Comparison of ENCODE assay signal across 1 cellular context in the genomic region with DNA sequence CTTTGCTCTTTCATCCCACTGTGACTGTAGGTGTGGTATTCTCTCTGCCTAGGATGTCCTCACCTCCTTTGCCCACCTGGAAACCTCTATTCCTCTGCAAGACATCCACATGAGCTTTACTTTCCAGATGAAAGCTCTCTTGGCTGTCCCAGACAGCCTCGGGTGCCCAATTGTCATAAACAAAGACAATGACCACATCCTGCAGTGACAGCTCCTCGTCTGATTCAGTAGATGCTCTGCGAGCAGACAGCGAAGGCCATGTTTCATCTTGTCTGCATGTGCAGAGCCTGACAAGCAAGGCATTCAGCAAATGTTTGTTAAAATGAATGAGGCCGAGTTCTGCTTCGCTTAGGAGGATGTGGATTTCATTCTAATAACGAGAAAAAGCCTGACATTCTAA.
TF ChIP-seq lines count a peak whose summit lies in the region.

No MANE protein-coding gene starts in this region.

TF ChIP-seq in K562, 482 proteins besides CTCF, POLR2A, EP300 and RAD21:
- TF ChIP-seq ZNF133 (CRISPR knock-in tag; IDR thresholded peaks at IDR 0.05) (no peak), ZNF232 (CRISPR knock-in tag; IDR thresholded peaks at IDR 0.05) (no peak), STAG1 (CRISPR knock-in tag; IDR thresholded peaks at IDR 0.05; ENCODE audit: borderline replicate concordance) (no peak), CHD2 (IDR thresholded peaks at IDR 0.05; ENCODE audit: low read depth, low read length) (no peak), YBX1 (IDR thresholded peaks at IDR 0.05) (no peak), ADNP (tag; IDR thresholded peaks at IDR 0.05) (no peak), TOE1 (IDR thresholded peaks at IDR 0.05; ENCODE audit: borderline replicate concordance) (no peak), TOE1 (CRISPR knock-in tag; IDR thresholded peaks at IDR 0.05; ENCODE audit: borderline replicate concordance, low read depth) (no peak), MIER1 (IDR thresholded peaks at IDR 0.05; ENCODE audit: low read depth) (no peak), ZNF57 (CRISPR knock-in tag; IDR thresholded peaks at IDR 0.05) (no peak), PHTF2 (CRISPR knock-in tag; IDR thresholded peaks at IDR 0.05) (no peak), JUND (IDR thresholded peaks at IDR 0.05; ENCODE audit: borderline replicate concordance, low read depth, low read length) (no peak), JUND (tag; IDR thresholded peaks at IDR 0.05; ENCODE audit: borderline replicate concordance, low read depth, low read length) (no peak), POLR2AphosphoS2 (IDR thresholded peaks at IDR 0.05; ENCODE audit: low read length) (no peak), EWSR1 (IDR thresholded peaks at IDR 0.05; ENCODE audit: borderline replicate concordance, low read depth, partially characterized antibody) (no peak), MAFG (tag; conservative IDR thresholded peaks at IDR 0.05) (no peak), HMG20A (CRISPR knock-in tag; conservative IDR thresholded peaks at IDR 0.05) (no peak), HNRNPK (IDR thresholded peaks at IDR 0.05; ENCODE audit: low read depth, low read length, poor library complexity, severe bottlenecking) (no peak), RBM25 (IDR thresholded peaks at IDR 0.05; ENCODE audit: low read depth, low read length, severe bottlenecking) (no peak)
- TF ChIP-seq, protein P1, sequence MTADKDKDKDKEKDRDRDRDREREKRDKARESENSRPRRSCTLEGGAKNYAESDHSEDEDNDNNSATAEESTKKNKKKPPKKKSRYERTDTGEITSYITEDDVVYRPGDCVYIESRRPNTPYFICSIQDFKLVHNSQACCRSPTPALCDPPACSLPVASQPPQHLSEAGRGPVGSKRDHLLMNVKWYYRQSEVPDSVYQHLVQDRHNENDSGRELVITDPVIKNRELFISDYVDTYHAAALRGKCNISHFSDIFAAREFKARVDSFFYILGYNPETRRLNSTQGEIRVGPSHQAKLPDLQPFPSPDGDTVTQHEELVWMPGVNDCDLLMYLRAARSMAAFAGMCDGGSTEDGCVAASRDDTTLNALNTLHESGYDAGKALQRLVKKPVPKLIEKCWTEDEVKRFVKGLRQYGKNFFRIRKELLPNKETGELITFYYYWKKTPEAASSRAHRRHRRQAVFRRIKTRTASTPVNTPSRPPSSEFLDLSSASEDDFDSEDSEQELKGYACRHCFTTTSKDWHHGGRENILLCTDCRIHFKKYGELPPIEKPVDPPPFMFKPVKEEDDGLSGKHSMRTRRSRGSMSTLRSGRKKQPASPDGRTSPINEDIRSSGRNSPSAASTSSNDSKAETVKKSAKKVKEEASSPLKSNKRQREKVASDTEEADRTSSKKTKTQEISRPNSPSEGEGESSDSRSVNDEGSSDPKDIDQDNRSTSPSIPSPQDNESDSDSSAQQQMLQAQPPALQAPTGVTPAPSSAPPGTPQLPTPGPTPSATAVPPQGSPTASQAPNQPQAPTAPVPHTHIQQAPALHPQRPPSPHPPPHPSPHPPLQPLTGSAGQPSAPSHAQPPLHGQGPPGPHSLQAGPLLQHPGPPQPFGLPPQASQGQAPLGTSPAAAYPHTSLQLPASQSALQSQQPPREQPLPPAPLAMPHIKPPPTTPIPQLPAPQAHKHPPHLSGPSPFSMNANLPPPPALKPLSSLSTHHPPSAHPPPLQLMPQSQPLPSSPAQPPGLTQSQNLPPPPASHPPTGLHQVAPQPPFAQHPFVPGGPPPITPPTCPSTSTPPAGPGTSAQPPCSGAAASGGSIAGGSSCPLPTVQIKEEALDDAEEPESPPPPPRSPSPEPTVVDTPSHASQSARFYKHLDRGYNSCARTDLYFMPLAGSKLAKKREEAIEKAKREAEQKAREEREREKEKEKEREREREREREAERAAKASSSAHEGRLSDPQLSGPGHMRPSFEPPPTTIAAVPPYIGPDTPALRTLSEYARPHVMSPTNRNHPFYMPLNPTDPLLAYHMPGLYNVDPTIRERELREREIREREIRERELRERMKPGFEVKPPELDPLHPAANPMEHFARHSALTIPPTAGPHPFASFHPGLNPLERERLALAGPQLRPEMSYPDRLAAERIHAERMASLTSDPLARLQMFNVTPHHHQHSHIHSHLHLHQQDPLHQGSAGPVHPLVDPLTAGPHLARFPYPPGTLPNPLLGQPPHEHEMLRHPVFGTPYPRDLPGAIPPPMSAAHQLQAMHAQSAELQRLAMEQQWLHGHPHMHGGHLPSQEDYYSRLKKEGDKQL (CRISPR knock-in tag; IDR thresholded peaks at IDR 0.05; ENCODE audit: borderline replicate concordance) = no peak
- TF ChIP-seq, protein P2, sequence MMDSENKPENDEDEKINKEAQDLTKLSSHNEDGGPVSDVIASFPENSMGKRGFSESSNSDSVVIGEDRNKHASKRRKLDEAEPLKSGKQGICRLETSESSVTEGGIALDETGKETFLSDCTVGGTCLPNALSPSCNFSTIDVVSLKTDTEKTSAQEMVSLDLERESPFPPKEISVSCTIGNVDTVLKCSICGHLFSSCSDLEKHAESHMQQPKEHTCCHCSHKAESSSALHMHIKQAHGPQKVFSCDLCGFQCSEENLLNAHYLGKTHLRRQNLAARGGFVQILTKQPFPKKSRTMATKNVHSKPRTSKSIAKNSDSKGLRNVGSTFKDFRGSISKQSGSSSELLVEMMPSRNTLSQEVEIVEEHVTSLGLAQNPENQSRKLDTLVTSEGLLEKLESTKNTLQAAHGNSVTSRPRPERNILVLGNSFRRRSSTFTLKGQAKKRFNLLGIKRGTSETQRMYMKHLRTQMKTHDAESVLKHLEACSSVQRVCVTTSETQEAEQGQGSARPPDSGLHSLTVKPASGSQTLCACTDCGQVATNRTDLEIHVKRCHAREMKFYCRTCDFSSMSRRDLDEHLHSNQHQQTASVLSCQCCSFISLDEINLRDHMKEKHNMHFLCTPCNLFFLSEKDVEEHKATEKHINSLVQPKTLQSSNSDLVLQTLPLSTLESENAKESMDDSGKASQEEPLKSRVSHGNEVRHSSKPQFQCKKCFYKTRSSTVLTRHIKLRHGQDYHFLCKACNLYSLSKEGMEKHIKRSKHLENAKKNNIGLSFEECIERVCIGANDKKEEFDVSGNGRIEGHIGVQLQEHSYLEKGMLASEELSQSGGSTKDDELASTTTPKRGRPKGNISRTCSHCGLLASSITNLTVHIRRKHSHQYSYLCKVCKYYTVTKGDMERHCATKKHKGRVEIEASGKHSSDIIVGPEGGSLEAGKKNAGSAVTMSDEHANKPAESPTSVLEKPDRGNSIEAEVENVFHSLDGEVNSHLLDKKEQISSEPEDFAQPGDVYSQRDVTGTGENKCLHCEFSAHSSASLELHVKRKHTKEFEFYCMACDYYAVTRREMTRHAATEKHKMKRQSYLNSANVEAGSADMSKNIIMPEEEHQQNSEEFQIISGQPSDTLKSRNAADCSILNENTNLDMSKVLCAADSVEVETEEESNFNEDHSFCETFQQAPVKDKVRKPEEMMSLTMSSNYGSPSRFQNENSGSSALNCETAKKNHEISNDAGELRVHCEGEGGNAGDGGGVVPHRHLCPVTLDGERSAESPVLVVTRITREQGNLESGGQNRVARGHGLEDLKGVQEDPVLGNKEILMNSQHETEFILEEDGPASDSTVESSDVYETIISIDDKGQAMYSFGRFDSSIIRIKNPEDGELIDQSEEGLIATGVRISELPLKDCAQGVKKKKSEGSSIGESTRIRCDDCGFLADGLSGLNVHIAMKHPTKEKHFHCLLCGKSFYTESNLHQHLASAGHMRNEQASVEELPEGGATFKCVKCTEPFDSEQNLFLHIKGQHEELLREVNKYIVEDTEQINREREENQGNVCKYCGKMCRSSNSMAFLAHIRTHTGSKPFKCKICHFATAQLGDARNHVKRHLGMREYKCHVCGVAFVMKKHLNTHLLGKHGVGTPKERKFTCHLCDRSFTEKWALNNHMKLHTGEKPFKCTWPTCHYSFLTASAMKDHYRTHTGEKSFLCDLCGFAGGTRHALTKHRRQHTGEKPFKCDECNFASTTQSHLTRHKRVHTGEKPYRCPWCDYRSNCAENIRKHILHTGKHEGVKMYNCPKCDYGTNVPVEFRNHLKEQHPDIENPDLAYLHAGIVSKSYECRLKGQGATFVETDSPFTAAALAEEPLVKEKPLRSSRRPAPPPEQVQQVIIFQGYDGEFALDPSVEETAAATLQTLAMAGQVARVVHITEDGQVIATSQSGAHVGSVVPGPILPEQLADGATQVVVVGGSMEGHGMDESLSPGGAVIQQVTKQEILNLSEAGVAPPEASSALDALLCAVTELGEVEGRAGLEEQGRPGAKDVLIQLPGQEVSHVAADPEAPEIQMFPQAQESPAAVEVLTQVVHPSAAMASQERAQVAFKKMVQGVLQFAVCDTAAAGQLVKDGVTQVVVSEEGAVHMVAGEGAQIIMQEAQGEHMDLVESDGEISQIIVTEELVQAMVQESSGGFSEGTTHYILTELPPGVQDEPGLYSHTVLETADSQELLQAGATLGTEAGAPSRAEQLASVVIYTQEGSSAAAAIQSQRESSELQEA (IDR thresholded peaks at IDR 0.05; ENCODE audit: low read depth) = no peak
- TF ChIP-seq, protein P3, sequence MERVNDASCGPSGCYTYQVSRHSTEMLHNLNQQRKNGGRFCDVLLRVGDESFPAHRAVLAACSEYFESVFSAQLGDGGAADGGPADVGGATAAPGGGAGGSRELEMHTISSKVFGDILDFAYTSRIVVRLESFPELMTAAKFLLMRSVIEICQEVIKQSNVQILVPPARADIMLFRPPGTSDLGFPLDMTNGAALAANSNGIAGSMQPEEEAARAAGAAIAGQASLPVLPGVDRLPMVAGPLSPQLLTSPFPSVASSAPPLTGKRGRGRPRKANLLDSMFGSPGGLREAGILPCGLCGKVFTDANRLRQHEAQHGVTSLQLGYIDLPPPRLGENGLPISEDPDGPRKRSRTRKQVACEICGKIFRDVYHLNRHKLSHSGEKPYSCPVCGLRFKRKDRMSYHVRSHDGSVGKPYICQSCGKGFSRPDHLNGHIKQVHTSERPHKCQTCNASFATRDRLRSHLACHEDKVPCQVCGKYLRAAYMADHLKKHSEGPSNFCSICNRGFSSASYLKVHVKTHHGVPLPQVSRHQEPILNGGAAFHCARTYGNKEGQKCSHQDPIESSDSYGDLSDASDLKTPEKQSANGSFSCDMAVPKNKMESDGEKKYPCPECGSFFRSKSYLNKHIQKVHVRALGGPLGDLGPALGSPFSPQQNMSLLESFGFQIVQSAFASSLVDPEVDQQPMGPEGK (CRISPR knock-in tag; IDR thresholded peaks at IDR 0.05; ENCODE audit: borderline replicate concordance) = no peak
